8 cellular contexts compared by ENCODE assay signal in genomic region chr2:68766378-68766845, GRCh38. TPM values are rescaled to one million over a fixed set of nuclear protein-coding genes. Genes with fewer than 3 reads are reported as not detected.
DNase-seq lines count a peak whose midpoint lies in the region; ATAC-seq and TF ChIP-seq lines count a peak whose summit lies in the region.

No MANE protein-coding gene starts in this region.

- H3K4me1 ChIP-seq in right cardiac atrium (ENCODE audit: control insufficient read depth, insufficient read depth, low read length) = peaks cover 8% of the 10 kb centered on the region
- no peaks in the 10 kb centered on the region for H3K4me1 ChIP-seq in HAP-1

- intact Hi-C loops in right cardiac atrium (cut with DNase I) = no loop called here

- in situ Hi-C loops in HAP-1 (cut with MboI; ENCODE audit: low sequenced_read_pairs) = no loop called here

- peak overlapping the region; percentile 77 for H3K4me3 Mint-ChIP-seq in stimulated activated effector memory CD8-positive, alpha-beta T cell treated with anti-CD3 and anti-CD28 coated beads, Interleukin-12 subunit alpha, Interleukin-12 subunit beta, amount 100 ng/mL, for 72 hours

- no peak for TF ChIP-seq POLR2A in NB4 (IDR thresholded peaks at IDR 0.05; ENCODE audit: extremely low read depth, insufficient read length)

- H3K4me3 ChIP-seq in NB4 (ENCODE audit: low read depth, low read length) (peak overlapping the region; percentile 37), right cardiac atrium (ENCODE audit: low read length) (no peak overlapping the region), HAP-1 (no peak overlapping the region)

- H3K27me3 ChIP-seq in right cardiac atrium (ENCODE audit: control insufficient read depth, insufficient read depth) (no peaks in the 10 kb centered on the region), HAP-1 (ENCODE audit: low read depth) (no peaks in the 10 kb centered on the region)

- H3K4me1 Mint-ChIP-seq in stimulated activated effector memory CD8-positive, alpha-beta T cell treated with anti-CD3 and anti-CD28 coated beads, Interleukin-12 subunit alpha, Interleukin-12 subunit beta, amount 100 ng/mL, for 72 hours = peaks cover 88% of the 10 kb centered on the region

- H3K36me3 ChIP-seq in HAP-1 (replicated peaks) = no peaks in the 10 kb centered on the region

- no peaks in the 10 kb centered on the region for H3K9me3 ChIP-seq in right cardiac atrium (ENCODE audit: control insufficient read depth, low read length)
- H3K9me3 ChIP-seq in HAP-1 = no peaks in the 10 kb centered on the region

- peak; percentile 98 for DNase-seq in NB4 (ENCODE audit: low read depth)
- DNase-seq in activated T-helper 1 cell treated with anti-CD3 and anti-CD28 coated beads, Interleukin-2, amount 50 U/mL, for 16 hours (ENCODE audit: low read depth in 1 of 2, low spot score in 1 of 2) = peak; percentile 24 to 43
- peak in 2 of 3 donors; percentile 31 to 77 for DNase-seq in right cardiac atrium
- DNase-seq in stimulated activated effector memory CD8-positive, alpha-beta T cell treated with anti-CD3 and anti-CD28 coated beads, Interleukin-12 subunit alpha, Interleukin-12 subunit beta, amount 100 ng/mL, for 72 hours (ENCODE audit: low spot score in 2 of 2) = peak; percentile 40 to 86
- no peak for DNase-seq in HAP-1 (ENCODE audit: low spot score in 2 of 2)
- DNase-seq in GM19238 (ENCODE audit: insufficient read length, low spot score) = no peak
- DNase-seq in NCI-H1105 treated with DMSO at 0.1 percent for 48 hours (lab: John Stamatoyannopoulos, UW) = no peak

- ATAC-seq in GM18861 (IDR thresholded peaks at IDR 0.05; ENCODE audit: unreplicated experiment) = peak; percentile 44
- ATAC-seq in right cardiac atrium = peak; percentile 60 to 76
- peak; percentile 78 for ATAC-seq in stimulated activated effector memory CD8-positive, alpha-beta T cell treated with anti-CD3 and anti-CD28 coated beads, Interleukin-12 subunit alpha, Interleukin-12 subunit beta, amount 100 ng/mL, for 72 hours

- peaks cover 15% of the 10 kb centered on the region for H3K36me3 Mint-ChIP-seq in stimulated activated effector memory CD8-positive, alpha-beta T cell treated with anti-CD3 and anti-CD28 coated beads, Interleukin-12 subunit alpha, Interleukin-12 subunit beta, amount 100 ng/mL, for 72 hours

- no peaks in the 10 kb centered on the region for H3K9me3 Mint-ChIP-seq in stimulated activated effector memory CD8-positive, alpha-beta T cell treated with anti-CD3 and anti-CD28 coated beads, Interleukin-12 subunit alpha, Interleukin-12 subunit beta, amount 100 ng/mL, for 72 hours

- no peak overlapping the region for H3K27ac ChIP-seq in right cardiac atrium (ENCODE audit: low read length)

- no peak for TF ChIP-seq CTCF in NB4 (IDR thresholded peaks at IDR 0.05; ENCODE audit: low read depth, low read length)

- peak overlapping the region; percentile 92 for H3K27ac Mint-ChIP-seq in stimulated activated effector memory CD8-positive, alpha-beta T cell treated with anti-CD3 and anti-CD28 coated beads, Interleukin-12 subunit alpha, Interleukin-12 subunit beta, amount 100 ng/mL, for 72 hours

- WGBS in right cardiac atrium = 47% methylated on average over 5 of the region's 5 CpGs

RNA-seq across cellular contexts. Expression of gene ARHGAP25, which starts 31.8 kb away (rescaled TPM):
- total RNA-seq in right cardiac atrium = 1 to 10 TPM; 7.8 to 9.7 (median 9.1) TPM
- polyA plus RNA-seq in right cardiac atrium = 5.9 TPM

Comparison
In these comparisons a context has a peak if more than half of its experiments do, and no peak if none do; other contexts are left out.
1. DNase-seq: peak in NB4 (single experiment), activated T-helper 1 cell treated with anti-CD3 and anti-CD28 coated beads, Interleukin-2, amount 50 U/mL, for 16 hours (2 of 2), right cardiac atrium (2 of 3) and stimulated activated effector memory CD8-positive, alpha-beta T cell treated with anti-CD3 and anti-CD28 coated beads, Interleukin-12 subunit alpha, Interleukin-12 subunit beta, amount 100 ng/mL, for 72 hours (2 of 2); none in HAP-1 (0 of 2), GM19238 (single experiment) and NCI-H1105 treated with DMSO at 0.1 percent for 48 hours (single experiment).
2. Peak in every context shown above with its lines, with median percentiles within 50 percentile points of each other: ATAC-seq.